Comparison of ENCODE assay signal across 8 cellular contexts in genomic region chr14:41607966-41608663, GRCh38. TPM values are rescaled to one million over a fixed set of nuclear protein-coding genes. Genes with fewer than 3 reads are reported as not detected.
A peak's percentile ranks its signal among the peaks of the same experiment; 100 is the strongest.
DNase-seq lines count a peak whose midpoint lies in the region; ATAC-seq and TF ChIP-seq lines count a peak whose summit lies in the region.
"Had no signal": no experiment of that assay in that cellular context is flagged by ENCODE, and none has a peak within 500 bp of the region (broad histone marks: within the 10 kb centered on the region; RNA-seq: fewer than 3 reads in every experiment).

No MANE protein-coding gene starts in this region.

- H3K4me3 Mint-ChIP-seq in stimulated activated effector memory CD8-positive, alpha-beta T cell treated with anti-CD3 and anti-CD28 coated beads, Interleukin-12 subunit alpha, Interleukin-12 subunit beta, amount 100 ng/mL, for 72 hours = peak overlapping the region; percentile 45

- no peak for ATAC-seq in stimulated activated effector memory CD8-positive, alpha-beta T cell treated with anti-CD3 and anti-CD28 coated beads, Interleukin-12 subunit alpha, Interleukin-12 subunit beta, amount 100 ng/mL, for 72 hours
- no peak for ATAC-seq in GM21381 (IDR thresholded peaks at IDR 0.05; ENCODE audit: unreplicated experiment)
- no peak for ATAC-seq in HG03097 (IDR thresholded peaks at IDR 0.05; ENCODE audit: low FRiP score, unreplicated experiment)
- ATAC-seq: left colon had no signal

- no peak overlapping the region for H3K27ac ChIP-seq in HUES6 (ENCODE audit: low read depth, low read length)
- H3K27ac ChIP-seq in SJCRH30 = peak overlapping the region; percentile 80
- H3K27ac ChIP-seq in right atrium auricular region = no peak overlapping the region

- H3K9me3 Mint-ChIP-seq in stimulated activated effector memory CD8-positive, alpha-beta T cell treated with anti-CD3 and anti-CD28 coated beads, Interleukin-12 subunit alpha, Interleukin-12 subunit beta, amount 100 ng/mL, for 72 hours = no peaks in the 10 kb centered on the region

- peaks cover 32% of the 10 kb centered on the region for H3K27me3 ChIP-seq in HUES6 (ENCODE audit: control insufficient read depth, insufficient read depth, low read length)
- H3K27me3 ChIP-seq in SJCRH30 = peaks cover 3% of the 10 kb centered on the region
- H3K27me3 ChIP-seq in right atrium auricular region = peaks cover 3 to 5% of the 10 kb centered on the region in 2 donors

- peaks cover 8% of the 10 kb centered on the region; the same call in 1 of the 2 replicates for H3K4me1 ChIP-seq in HUES6 (ENCODE audit: control insufficient read depth, insufficient read depth, low read length)
- H3K4me1 ChIP-seq in SJCRH30 = no peaks in the 10 kb centered on the region
- H3K4me1 ChIP-seq in right atrium auricular region = peaks cover 0 to 19% of the 10 kb centered on the region in 2 donors

- DNase-seq in SJCRH30 (peak; percentile 23 to 46), right atrium auricular region (ENCODE audit: low spot score) (no peak), HCEC 1CT (no peak)
- no peak for DNase-seq in stimulated activated effector memory CD8-positive, alpha-beta T cell treated with anti-CD3 and anti-CD28 coated beads, Interleukin-12 subunit alpha, Interleukin-12 subunit beta, amount 100 ng/mL, for 72 hours (ENCODE audit: low spot score in 2 of 2)

- H3K4me3 ChIP-seq in HUES6 (ENCODE audit: low read depth, low read length) (peak overlapping the region; percentile 84), SJCRH30 (peak overlapping the region; percentile 76), right atrium auricular region (peak overlapping the region; percentile 45 to 62)

- no peak for TF ChIP-seq CTCF in right atrium auricular region (IDR thresholded peaks at IDR 0.05)

- no peak overlapping the region for H3K27ac Mint-ChIP-seq in stimulated activated effector memory CD8-positive, alpha-beta T cell treated with anti-CD3 and anti-CD28 coated beads, Interleukin-12 subunit alpha, Interleukin-12 subunit beta, amount 100 ng/mL, for 72 hours

- no peaks in the 10 kb centered on the region for H3K36me3 Mint-ChIP-seq in stimulated activated effector memory CD8-positive, alpha-beta T cell treated with anti-CD3 and anti-CD28 coated beads, Interleukin-12 subunit alpha, Interleukin-12 subunit beta, amount 100 ng/mL, for 72 hours

- no peaks in the 10 kb centered on the region for H3K9me3 ChIP-seq in HUES6 (ENCODE audit: control insufficient read depth, insufficient read depth, low read depth, low read length)
- no peaks in the 10 kb centered on the region for H3K9me3 ChIP-seq in SJCRH30 (replicated peaks)
- H3K9me3 ChIP-seq in right atrium auricular region = no peaks in the 10 kb centered on the region

- H3K4me1 Mint-ChIP-seq in stimulated activated effector memory CD8-positive, alpha-beta T cell treated with anti-CD3 and anti-CD28 coated beads, Interleukin-12 subunit alpha, Interleukin-12 subunit beta, amount 100 ng/mL, for 72 hours = peaks cover 10% of the 10 kb centered on the region

- H3K36me3 ChIP-seq in HUES6 (ENCODE audit: control insufficient read depth, insufficient read depth, low read length) (no peaks in the 10 kb centered on the region), SJCRH30 (no peaks in the 10 kb centered on the region), right atrium auricular region (no peaks in the 10 kb centered on the region)

- H3K9ac ChIP-seq in HUES6 (ENCODE audit: low read length) = peak overlapping the region; percentile 87

RNA-seq across cellular contexts. Expression of gene LRFN5, which starts 1.4 kb away (rescaled TPM):
- total RNA-seq in SJCRH30 (2014; rRNA removed; shearing (Covaris generic)) = 11.1 and 13.0 TPM in 2 replicates
- total RNA-seq in right atrium auricular region = under 1 TPM; 0.26 to 0.39 TPM

Comparison
In these comparisons a context has a peak if more than half of its experiments do, and no peak if none do; other contexts are left out.
1. DNase-seq: peak in SJCRH30 (2 of 2); none in right atrium auricular region (single experiment), stimulated activated effector memory CD8-positive, alpha-beta T cell treated with anti-CD3 and anti-CD28 coated beads, Interleukin-12 subunit alpha, Interleukin-12 subunit beta, amount 100 ng/mL, for 72 hours (0 of 2) and HCEC 1CT (single experiment).
2. Peak in every context shown above with its lines, with median percentiles within 50 percentile points of each other: H3K4me3 ChIP-seq.